8 cellular contexts compared by ENCODE assay signal in genomic region chr10:16843252-16843870, GRCh38. TPM values are rescaled to one million over a fixed set of nuclear protein-coding genes. Genes with fewer than 3 reads are reported as not detected.
DNase-seq lines count a peak whose midpoint lies in the region; ATAC-seq and TF ChIP-seq lines count a peak whose summit lies in the region.

No MANE protein-coding gene starts in this region.

- H3K4me3 ChIP-seq in GM12865 (ENCODE audit: low read depth, low read length), result no peak overlapping the region
- no peak overlapping the region for H3K4me3 ChIP-seq in Jurkat, Clone E6-1 (ENCODE audit: low read length)
- H3K4me3 ChIP-seq in esophagus muscularis mucosa, result no peak overlapping the region
- no peak overlapping the region for H3K4me3 ChIP-seq in effector memory CD4-positive, alpha-beta T cell (ENCODE audit: insufficient read depth, low read depth, low read length, poor library complexity, severe bottlenecking)

- no peak for TF ChIP-seq EP300 in esophagus muscularis mucosa (IDR thresholded peaks at IDR 0.05)

- no peak overlapping the region for H3K4me3 Mint-ChIP-seq in nephron progenitor cell

- H3K9me3 Mint-ChIP-seq in nephron progenitor cell, result no peaks in the 10 kb centered on the region

- no peak for ATAC-seq in HG03460 (IDR thresholded peaks at IDR 0.05; ENCODE audit: unreplicated experiment)

- no peaks in the 10 kb centered on the region for H3K4me1 Mint-ChIP-seq in nephron progenitor cell

- TF ChIP-seq POLR2A in esophagus muscularis mucosa (IDR thresholded peaks at IDR 0.05; ENCODE audit: low read depth), result no peak

- no peaks in the 10 kb centered on the region for H3K27me3 Mint-ChIP-seq in nephron progenitor cell (ENCODE audit: low read depth, poor library complexity)

- H3K27me3 ChIP-seq in esophagus muscularis mucosa, result no peaks in the 10 kb centered on the region
- H3K27me3 ChIP-seq in effector memory CD4-positive, alpha-beta T cell (replicated peaks; ENCODE audit: control insufficient read depth, insufficient read depth, low read length, poor library complexity, severe bottlenecking), result no peaks in the 10 kb centered on the region

- DNase-seq in AG09319 (ENCODE audit: extremely low read depth, low read depth) (peak; percentile 72), GM12865 (ENCODE audit: low read depth) (peak; percentile 32), SHP77 treated with DMSO at 0.1 percent for 48 hours (lab: John Stamatoyannopoulos, UW) (peak; percentile 32), esophagus muscularis mucosa (ENCODE audit: extremely low spot score) (no peak), nephron progenitor cell (peak; percentile 23)
- peak; percentile 72 for DNase-seq in Jurkat, Clone E6-1 (ENCODE audit: low read depth, low spot score)
- no peak for DNase-seq in effector memory CD4-positive, alpha-beta T cell

- H3K27ac Mint-ChIP-seq in nephron progenitor cell, result no peak overlapping the region

- peaks cover 0 to 3% (median 0%) of the 10 kb centered on the region in 4 donors for H3K4me1 ChIP-seq in esophagus muscularis mucosa
- H3K4me1 ChIP-seq in effector memory CD4-positive, alpha-beta T cell (ENCODE audit: control insufficient read depth, insufficient read depth, low read length, poor library complexity, severe bottlenecking), result no peaks in the 10 kb centered on the region

- WGBS in esophagus muscularis mucosa, result 3% methylated on average over 1 of the region's 1 CpG

- H3K9me3 ChIP-seq in esophagus muscularis mucosa, result no peaks in the 10 kb centered on the region
- H3K9me3 ChIP-seq in effector memory CD4-positive, alpha-beta T cell (ENCODE audit: control insufficient read depth, low read length), result no peaks in the 10 kb centered on the region

- H3K36me3 Mint-ChIP-seq in nephron progenitor cell (ENCODE audit: low read depth), result no peaks in the 10 kb centered on the region

- TF ChIP-seq CTCF in AG09319 (IDR thresholded peaks at IDR 0.05; ENCODE audit: low read depth, low read length) (peak; percentile 32), GM12865 (IDR thresholded peaks at IDR 0.05; ENCODE audit: insufficient read depth, low read depth, low read length, missing control alignments) (peak; percentile 27), esophagus muscularis mucosa (IDR thresholded peaks at IDR 0.05) (peak; percentile 61 to 76 (median 67)), nephron progenitor cell (IDR thresholded peaks at IDR 0.05) (peak; percentile 56)

- H3K36me3 ChIP-seq in esophagus muscularis mucosa, result no peaks in the 10 kb centered on the region
- H3K36me3 ChIP-seq in effector memory CD4-positive, alpha-beta T cell (ENCODE audit: control insufficient read depth, insufficient read depth, low read length), result no peaks in the 10 kb centered on the region

- intact Hi-C loops in esophagus muscularis mucosa (cut with DNase I), result loop anchor here (2.0 to 5.0 kb wide), 2 partner anchors 413 to 589 kb away; no protein-coding TSS in a partner anchor

- no peak overlapping the region for H3K27ac ChIP-seq in esophagus muscularis mucosa (replicated peaks in 1 of 4)
- H3K27ac ChIP-seq in effector memory CD4-positive, alpha-beta T cell (ENCODE audit: insufficient read depth, low read length, poor library complexity, severe bottlenecking), result no peak overlapping the region

RNA-seq across cellular contexts. Expression of gene RSU1, which starts 26.1 kb away (rescaled TPM):
- polyA plus RNA-seq in Jurkat, Clone E6-1 (2012; ENCODE audit: insufficient read depth, insufficient read length), result 103 TPM
- 100 to 1,000 TPM in 2 of 4 donors, 10 to 100 TPM in 2; 56.9 to 146 (median 90.7) TPM for total RNA-seq in esophagus muscularis mucosa

Comparison
In these comparisons a context has a peak if more than half of its experiments do, and no peak if none do; other contexts are left out.
1. DNase-seq: peak in AG09319 (single experiment), GM12865 (single experiment), Jurkat, Clone E6-1 (single experiment), SHP77 treated with DMSO at 0.1 percent for 48 hours (single experiment) and nephron progenitor cell (single experiment); none in esophagus muscularis mucosa (single experiment) and effector memory CD4-positive, alpha-beta T cell (0 of 3).
2. Peak in every context shown above with its lines, with median percentiles within 50 percentile points of each other: CTCF ChIP-seq.